In genomic region chr6:22447862-22448261, GRCh38 we compare ENCODE assay signal across 21 cellular contexts.
DNase-seq lines count a peak whose midpoint lies in the region; ATAC-seq and TF ChIP-seq lines count a peak whose summit lies in the region.
"Had no signal": no experiment of that assay in that cellular context is flagged by ENCODE, and none has a peak within 500 bp of the region (broad histone marks: within the 10 kb centered on the region; RNA-seq: fewer than 3 reads in every experiment).

No MANE protein-coding gene starts in this region.

- H3K27ac Mint-ChIP-seq in neural crest cell (ENCODE audit: unreplicated experiment): peak overlapping the region; percentile 92
- H3K27ac Mint-ChIP-seq: CD8-positive, alpha-beta T cell had no signal

- DNase-seq in D341Med (ENCODE audit: low spot score): peak; percentile 68
- DNase-seq in NCI-H524 treated with DMSO at 0.1 percent for 48 hours (lab: John Stamatoyannopoulos, UW): peak; percentile 91
- DNase-seq in neural crest cell (ENCODE audit: low read depth, low spot score): no peak
- no peak for DNase-seq in AG20443 (ENCODE audit: low spot score)
- no peak for DNase-seq in activated CD4-positive, CD25-positive, alpha-beta regulatory T cell treated with anti-CD3 and anti-CD28 coated beads, Interleukin-2, amount 50 U/mL, for 72 hours
- DNase-seq: activated CD8-positive, alpha-beta memory T cell treated with anti-CD3 and anti-CD28 coated beads for 24 hours; CD8-positive, alpha-beta T cell; GOT3; hippocampal formation; midbrain; NCI-H146; NCI-H446 treated with DMSO at 0.1 percent for 48 hours; nucleus accumbens; right lobe of liver; stimulated activated CD4-positive, alpha-beta T cell treated with anti-CD3 and anti-CD28 coated beads, Interleukin-1b, Interleukin-23, amount 100 ng/mL, for 48 hours; stimulated activated naive CD8-positive, alpha-beta T cell treated with anti-CD3 and anti-CD28 coated beads, Interleukin-15, amount 100 ng/mL, for 72 hours had no signal

- 71 to 80% methylated on average over 3 of the region's 4 CpGs for WGBS in ectodermal cell, 2 experiments

- H3K4me3 ChIP-seq in ectodermal cell (ENCODE audit: insufficient read depth, low read depth, low read length): no peak overlapping the region
- H3K4me3 ChIP-seq: cardiac muscle cell, right lobe of liver had no signal

- peaks cover 2% of the 10 kb centered on the region for H3K9me3 Mint-ChIP-seq in neural crest cell
- H3K9me3 Mint-ChIP-seq: activated naive CD4-positive, alpha-beta T cell treated with anti-CD3 and anti-CD28 coated beads, Interleukin-2, amount 50 U/mL, for 72 hours; CD8-positive, alpha-beta T cell; stimulated activated naive CD8-positive, alpha-beta T cell treated with anti-CD3 and anti-CD28 coated beads, Interleukin-15, amount 100 ng/mL, for 72 hours had no signal

- peaks cover 36% of the 10 kb centered on the region for H3K4me1 Mint-ChIP-seq in neural crest cell
- H3K4me1 Mint-ChIP-seq: stimulated activated naive CD8-positive, alpha-beta T cell treated with anti-CD3 and anti-CD28 coated beads, Interleukin-15, amount 100 ng/mL, for 72 hours had no signal

- peaks cover 11% of the 10 kb centered on the region for H3K4me1 ChIP-seq in ectodermal cell (ENCODE audit: control insufficient read depth, insufficient read depth, low read length)
- H3K4me1 ChIP-seq: right lobe of liver had no signal

- no peaks in the 10 kb centered on the region for H3K36me3 Mint-ChIP-seq in neural crest cell (ENCODE audit: low read depth)
- H3K36me3 Mint-ChIP-seq: activated naive CD4-positive, alpha-beta T cell treated with anti-CD3 and anti-CD28 coated beads, Interleukin-2, amount 50 U/mL, for 72 hours; CD8-positive, alpha-beta T cell had no signal

- peak overlapping the region; percentile 26 for H3K4me3 Mint-ChIP-seq in neural crest cell
- H3K4me3 Mint-ChIP-seq: CD8-positive, alpha-beta T cell; stimulated activated naive CD8-positive, alpha-beta T cell treated with anti-CD3 and anti-CD28 coated beads, Interleukin-15, amount 100 ng/mL, for 72 hours had no signal

- no peaks in the 10 kb centered on the region for H3K9me3 ChIP-seq in ectodermal cell (ENCODE audit: control insufficient read depth, low read length)
- H3K9me3 ChIP-seq: right lobe of liver had no signal

- ATAC-seq in HG03442 (IDR thresholded peaks at IDR 0.05; ENCODE audit: unreplicated experiment) (no peak), GM18907 (IDR thresholded peaks at IDR 0.05; ENCODE audit: unreplicated experiment) (no peak)
- ATAC-seq: activated naive CD4-positive, alpha-beta T cell treated with anti-CD3 and anti-CD28 coated beads, Interleukin-2, amount 50 U/mL, for 72 hours; CD8-positive, alpha-beta T cell; stimulated activated naive CD8-positive, alpha-beta T cell treated with anti-CD3 and anti-CD28 coated beads, Interleukin-15, amount 100 ng/mL, for 72 hours had no signal

- no peaks in the 10 kb centered on the region for H3K36me3 ChIP-seq in ectodermal cell (ENCODE audit: control insufficient read depth, insufficient read depth, low read length)
- H3K36me3 ChIP-seq: cardiac muscle cell, right lobe of liver had no signal

- H3K27me3 ChIP-seq in ectodermal cell (ENCODE audit: control insufficient read depth, insufficient read depth, low read length, poor library complexity, severe bottlenecking): no peaks in the 10 kb centered on the region
- H3K27me3 ChIP-seq: cardiac muscle cell, right lobe of liver had no signal

- no peak for TF ChIP-seq CTCF in neural crest cell (conservative IDR thresholded peaks at IDR 0.05)

- H3K27me3 Mint-ChIP-seq in neural crest cell (ENCODE audit: low read depth): no peaks in the 10 kb centered on the region
- H3K27me3 Mint-ChIP-seq: stimulated activated naive CD8-positive, alpha-beta T cell treated with anti-CD3 and anti-CD28 coated beads, Interleukin-15, amount 100 ng/mL, for 72 hours had no signal

- H3K27ac ChIP-seq in ectodermal cell (ENCODE audit: insufficient read depth, low read depth, low read length, poor library complexity, severe bottlenecking): peak overlapping the region; percentile 64
- H3K27ac ChIP-seq: right lobe of liver had no signal

Comparison
In these comparisons a context has a peak if more than half of its experiments do, and no peak if none do; other contexts are left out.
1. DNase-seq: peak in D341Med (single experiment) and NCI-H524 treated with DMSO at 0.1 percent for 48 hours (single experiment); none in neural crest cell (single experiment), AG20443 (single experiment) and activated CD4-positive, CD25-positive, alpha-beta regulatory T cell treated with anti-CD3 and anti-CD28 coated beads, Interleukin-2, amount 50 U/mL, for 72 hours (single experiment).